ENCODE assay signal across 8 cellular contexts in genomic region chr20:49278036-49278816, GRCh38. TPM values are rescaled to one million over a fixed set of nuclear protein-coding genes. Genes with fewer than 3 reads are reported as not detected.
DNase-seq lines count a peak whose midpoint lies in the region; TF ChIP-seq lines count a peak whose summit lies in the region.

Gene ZNFX1 (minus strand): TSS chr20:49278057. CDS start chr20:49275839, 2,218 bp downstream.

- H3K4me1 ChIP-seq in ES-I3 (ENCODE audit: insufficient read depth, low read length), result peaks cover 4% of the 10 kb centered on the region; the same call in 1 of the 2 replicates
- H3K4me1 ChIP-seq in HAP-1, result peaks cover 32% of the 10 kb centered on the region
- H3K4me1 ChIP-seq in MM.1S (ENCODE audit: low read length), result peaks cover 26% of the 10 kb centered on the region
- peaks cover 48 to 79% (median 63%) of the 10 kb centered on the region in 4 donors for H3K4me1 ChIP-seq in stomach

- H3K9ac ChIP-seq in ES-I3 (ENCODE audit: low read depth, low read length) (peak within 1 kb of the TSS; percentile 95), MM.1S (ENCODE audit: low read length) (peak within 1 kb of the TSS; percentile 69), neural cell (ENCODE audit: low read length) (peak within 1 kb of the TSS; percentile 90)

- intact Hi-C loops in stomach (cut with DNase I; ENCODE audit: low total_unique reads), result no loop called here

- TF ChIP-seq CTCF in MM.1S (IDR thresholded peaks at IDR 0.05; ENCODE audit: low read length), result peak; percentile 6; the same call in 1 of the 2 replicates
- TF ChIP-seq CTCF in neural cell (IDR thresholded peaks at IDR 0.05; ENCODE audit: poor library complexity, severe bottlenecking), result peak; percentile 51
- peak in 1 of 7 experiments; percentile 10 for TF ChIP-seq CTCF in stomach (IDR thresholded peaks at IDR 0.05)

- H3K27ac ChIP-seq in MM.1S (ENCODE audit: low read length), result peak within 1 kb of the TSS; percentile 78; the same call in 1 of the 2 replicates
- peak within 1 kb of the TSS; percentile 92 for H3K27ac ChIP-seq in neural cell (ENCODE audit: low read length)
- peak within 1 kb of the TSS; percentile 97 to 99 (median 99) for H3K27ac ChIP-seq in stomach

- peak; percentile 16 for TF ChIP-seq RAD21 in neural cell (conservative IDR thresholded peaks at IDR 0.05)

- DNase-seq in HAP-1 (ENCODE audit: low spot score in 2 of 2) (peak; percentile 94 to 99), MM.1S (peak; percentile 98), SIG-M5 (lab: John Stamatoyannopoulos, UW) (peak; percentile 95), activated gamma-delta T cell (lab: John Stamatoyannopoulos, UW) (peak; percentile 94), fibroblast of the conjunctiva (ENCODE audit: low read depth) (peak; percentile 94), stomach (peak; percentile 99)

- WGBS in stomach, 5 donors, result 0% methylated on average over 50 to 80 of the region's 80 CpGs

- peak within 1 kb of the TSS; percentile 96 for H3K4me3 ChIP-seq in HAP-1
- H3K4me3 ChIP-seq in MM.1S (ENCODE audit: low read length), result peak within 1 kb of the TSS; percentile 93
- peak within 1 kb of the TSS; percentile 77 for H3K4me3 ChIP-seq in neural cell (ENCODE audit: low read length)
- peak within 1 kb of the TSS; percentile 87 to 92 (median 90) for H3K4me3 ChIP-seq in stomach

- H3K9me2 ChIP-seq in MM.1S (replicated peaks; ENCODE audit: insufficient read depth, low read length) (no peaks in the 10 kb centered on the region), neural cell (ENCODE audit: insufficient read depth, low read length) (no peaks in the 10 kb centered on the region)

- peak within 1 kb of the TSS; percentile 75 for H2AFZ ChIP-seq in MM.1S (ENCODE audit: low read length)
- peak within 1 kb of the TSS; percentile 62 for H2AFZ ChIP-seq in neural cell (ENCODE audit: low read depth, low read length)

- TF ChIP-seq POLR2A in stomach (IDR thresholded peaks at IDR 0.05), result peak in 2 of 4 donors; percentile 98 to 99

- peaks cover 36% of the 10 kb centered on the region for H3F3A ChIP-seq in MM.1S (ENCODE audit: insufficient read depth, low read length)
- H3F3A ChIP-seq in neural cell (ENCODE audit: insufficient read depth, low read length, poor library complexity, severe bottlenecking), result no peaks in the 10 kb centered on the region

- H3K9me3 ChIP-seq in ES-I3 (ENCODE audit: control insufficient read depth, insufficient read depth, low read length) (peaks cover 3% of the 10 kb centered on the region; the same call in 1 of the 2 replicates), HAP-1 (peaks cover 21% of the 10 kb centered on the region), MM.1S (replicated peaks; ENCODE audit: insufficient read depth, low read length) (no peaks in the 10 kb centered on the region), neural cell (ENCODE audit: low read length) (no peaks in the 10 kb centered on the region), stomach (peaks cover 5 to 34% (median 19%) of the 10 kb centered on the region in 4 donors)

- 0 out of 2 replicates have a peak, but pooled peaks cover 11% of the 10 kb centered on the region for H4K20me1 ChIP-seq in MM.1S (ENCODE audit: insufficient read depth, low read length)
- H4K20me1 ChIP-seq in neural cell (ENCODE audit: insufficient read depth), result no peaks in the 10 kb centered on the region

- in situ Hi-C loops in HAP-1 (cut with MboI; ENCODE audit: low sequenced_read_pairs), result no loop called here

- H3K79me2 ChIP-seq in MM.1S (ENCODE audit: low read length) (peaks cover 59% of the 10 kb centered on the region), neural cell (replicated peaks; ENCODE audit: insufficient read depth, low read length) (peaks cover 55% of the 10 kb centered on the region)

- H3K27me3 ChIP-seq in HAP-1 (ENCODE audit: low read depth) (no peaks in the 10 kb centered on the region), MM.1S (replicated peaks; ENCODE audit: insufficient read depth, low read length) (no peaks in the 10 kb centered on the region), neural cell (ENCODE audit: insufficient read depth, low read depth, low read length) (no peaks in the 10 kb centered on the region), stomach (no peaks in the 10 kb centered on the region)

- peaks cover 46% of the 10 kb centered on the region for H3K36me3 ChIP-seq in ES-I3 (ENCODE audit: insufficient read depth, low read length)
- peaks cover 67% of the 10 kb centered on the region for H3K36me3 ChIP-seq in HAP-1 (replicated peaks)
- H3K36me3 ChIP-seq in MM.1S (replicated peaks; ENCODE audit: insufficient read depth, low read length), result peaks cover 43% of the 10 kb centered on the region
- peaks cover 17% of the 10 kb centered on the region for H3K36me3 ChIP-seq in neural cell (ENCODE audit: insufficient read depth, low read length)
- peaks cover 61 to 64% (median 63%) of the 10 kb centered on the region in 4 donors for H3K36me3 ChIP-seq in stomach

- H3K4me2 ChIP-seq in MM.1S (ENCODE audit: low read depth, low read length) (peak within 1 kb of the TSS; percentile 86), neural cell (ENCODE audit: low read length) (peak within 1 kb of the TSS; percentile 100)

- TF ChIP-seq EP300 in neural cell (conservative IDR thresholded peaks at IDR 0.05; ENCODE audit: poor library complexity, severe bottlenecking) (peak; percentile 44), stomach (IDR thresholded peaks at IDR 0.05) (no peak)

TF ChIP-seq in neural cell, 6 proteins besides CTCF, POLR2A, EP300 and RAD21:
- TF ChIP-seq SMC3 (conservative IDR thresholded peaks at IDR 0.05; ENCODE audit: poor library complexity) (no peak), TAF1 (IDR thresholded peaks at IDR 0.05; ENCODE audit: low read depth) (peak; percentile 81), EZH2 (IDR thresholded peaks at IDR 0.05; ENCODE audit: borderline replicate concordance, insufficient read depth, low read length, poor library complexity, severe bottlenecking) (no peak), MXI1 (conservative IDR thresholded peaks at IDR 0.05; ENCODE audit: poor library complexity, severe bottlenecking) (peak; percentile 69), REST (IDR thresholded peaks at IDR 0.05; ENCODE audit: borderline replicate concordance) (peak; percentile 93), POLR2AphosphoS5 (IDR thresholded peaks at IDR 0.05) (peak; percentile 100)

RNA-seq across cellular contexts. Expression of gene ZNFX1, which starts in this region (rescaled TPM):
- polyA plus RNA-seq in neural cell (4.7 and 5.4 TPM in 2 replicates), stomach (1 to 10 TPM; 5.8 to 8.4 (median 6.4) TPM)
- 17.8 and 18.8 TPM in 2 replicates for polyA minus RNA-seq in neural cell
- total RNA-seq in stomach, result 10 to 100 TPM in 4 of 5 donors, 1 to 10 TPM in 1; 5.2 to 29.6 (median 26.1) TPM

Comparison
In these comparisons a context has a peak if more than half of its experiments do, and no peak if none do; other contexts are left out.
1. Peak in every context shown above with its lines: DNase-seq, H3K4me3 ChIP-seq and H3K27ac ChIP-seq.